ENCODE assay signal across 12 cellular contexts in genomic region chr14:42214981-42215491, GRCh38.
DNase-seq lines count a peak whose midpoint lies in the region; ATAC-seq and TF ChIP-seq lines count a peak whose summit lies in the region.
"Had no signal": no experiment of that assay in that cellular context is flagged by ENCODE, and none has a peak within 500 bp of the region (broad histone marks: within the 10 kb centered on the region; RNA-seq: fewer than 3 reads in every experiment).

No MANE protein-coding gene starts in this region.

- H3K9me3 Mint-ChIP-seq in MCF 10A (ENCODE audit: unreplicated experiment) = no peaks in the 10 kb centered on the region

- peak overlapping the region; percentile 82 for H3K27ac Mint-ChIP-seq in MCF 10A (ENCODE audit: low read depth, unreplicated experiment)
- H3K27ac Mint-ChIP-seq: B cell had no signal

- H3K4me1 Mint-ChIP-seq in MCF 10A (ENCODE audit: insufficient read depth, unreplicated experiment) = peaks cover 14% of the 10 kb centered on the region
- H3K4me1 Mint-ChIP-seq: B cell had no signal

- H3K9me3 ChIP-seq in breast epithelium = no peaks in the 10 kb centered on the region
- H3K9me3 ChIP-seq in vagina = no peaks in the 10 kb centered on the region

- no peak overlapping the region for H3K4me3 ChIP-seq in breast epithelium
- no peak overlapping the region for H3K4me3 ChIP-seq in vagina

- H3K27ac ChIP-seq in breast epithelium (no peak overlapping the region), vagina (peak overlapping the region; percentile 21)

- no peaks in the 10 kb centered on the region for H3K36me3 Mint-ChIP-seq in MCF 10A (ENCODE audit: insufficient read depth, unreplicated experiment)

- POLR2A ChIA-PET in MCF 10A (lab: Yijun Ruan, JAX) = interaction anchor here (0.6 to 0.7 kb wide), 3 partner anchors 254 to 1568 kb away, joined by 3 read pairs; no protein-coding TSS in a partner anchor

- TF ChIP-seq POLR2A in breast epithelium (IDR thresholded peaks at IDR 0.05) (no peak), vagina (IDR thresholded peaks at IDR 0.05) (no peak), GM18505 (IDR thresholded peaks at IDR 0.05; ENCODE audit: borderline replicate concordance, extremely low read depth, insufficient read depth, insufficient read length) (no peak)

- H3K27me3 Mint-ChIP-seq in MCF 10A (ENCODE audit: insufficient read depth, unreplicated experiment) = no peaks in the 10 kb centered on the region
- H3K27me3 Mint-ChIP-seq: B cell had no signal

- BruUV-seq in MCF 10A (replicated peaks; lab: Mats Ljungman, UMichigan) = no TSS peak

- no peak overlapping the region for H3K4me3 Mint-ChIP-seq in MCF 10A (ENCODE audit: unreplicated experiment)
- H3K4me3 Mint-ChIP-seq: B cell had no signal

- CTCF ChIA-PET in MCF 10A (lab: Yijun Ruan, JAX) = interaction anchor here (0.6 to 1.6 kb wide), 6 partner anchors 10 to 572 kb away, joined by 3 to 9 read pairs (median 4); no protein-coding TSS in a partner anchor

- H3K36me3 ChIP-seq in breast epithelium (no peaks in the 10 kb centered on the region), vagina (no peaks in the 10 kb centered on the region)

- intact Hi-C loops in MCF 10A (cut with micrococcal nuclease) (loop anchor here (5.0 to 10.0 kb wide), 2 partner anchors 93 to 290 kb away; no protein-coding TSS in a partner anchor), breast epithelium (cut with DNase I; ENCODE audit: low total_unique reads) (no loop called here), vagina (cut with DNase I) (no loop called here)

- H3K27me3 ChIP-seq in breast epithelium (no peaks in the 10 kb centered on the region), vagina (no peaks in the 10 kb centered on the region)

- no peaks in the 10 kb centered on the region for H3K4me1 ChIP-seq in breast epithelium
- H3K4me1 ChIP-seq in vagina = peaks cover 13% of the 10 kb centered on the region

- TF ChIP-seq CTCF in MCF 10A (IDR thresholded peaks at IDR 0.05; ENCODE audit: unreplicated experiment) = no peak
- TF ChIP-seq CTCF in breast epithelium (IDR thresholded peaks at IDR 0.05) = no peak
- TF ChIP-seq CTCF in vagina (IDR thresholded peaks at IDR 0.05) = no peak

- DNase-seq in MCF 10A (ENCODE audit: unreplicated experiment) = peak; percentile 77
- no peak for DNase-seq in breast epithelium (ENCODE audit: low spot score in 2 of 2)
- peak; percentile 56 for DNase-seq in T1000 (lab: John Stamatoyannopoulos, UW)
- DNase-seq in hepatic stellate cell (ENCODE audit: low spot score) = peak; percentile 24
- no peak for DNase-seq in vagina (ENCODE audit: extremely low spot score in 2 of 2)
- no peak for DNase-seq in germinal center (ENCODE audit: low spot score)
- DNase-seq: activated naive CD4-positive, alpha-beta T cell treated with anti-CD3 and anti-CD28 coated beads, Interleukin-2, amount 50 U/mL, for 16 hours; NCI-H187 treated with DMSO at 0.1 percent for 48 hours; posterior cingulate gyrus had no signal

- ATAC-seq in GM18505 (IDR thresholded peaks at IDR 0.05; ENCODE audit: unreplicated experiment) = no peak
- no peak for ATAC-seq in HG03108 (IDR thresholded peaks at IDR 0.05; ENCODE audit: unreplicated experiment)

Comparison
In these comparisons a context has a peak if more than half of its experiments do, and no peak if none do; other contexts are left out.
1. DNase-seq: peak in MCF 10A (single experiment), T1000 (single experiment) and hepatic stellate cell (single experiment); none in breast epithelium (0 of 2), vagina (0 of 2) and germinal center (single experiment).